10 cellular contexts compared by ENCODE assay signal in genomic region chr19:50513746-50514345, GRCh38. TPM values are rescaled to one million over a fixed set of nuclear protein-coding genes. Genes with fewer than 3 reads are reported as not detected.
DNase-seq lines count a peak whose midpoint lies in the region; ATAC-seq and TF ChIP-seq lines count a peak whose summit lies in the region.
"Had no signal": no experiment of that assay in that cellular context is flagged by ENCODE, and none has a peak within 500 bp of the region (broad histone marks: within the 10 kb centered on the region; RNA-seq: fewer than 3 reads in every experiment).

TSS of gene ASPDH (minus strand) at chr19:50513913. CDS start at chr19:50513823, 90 bp downstream.

- no peak for ATAC-seq in left ventricle myocardium superior
- no peak for ATAC-seq in Right ventricle myocardium inferior
- no peak for ATAC-seq in lower lobe of right lung
- ATAC-seq in activated CD4-positive, CD25-positive, alpha-beta regulatory T cell treated with anti-CD3 and anti-CD28 coated beads, Interleukin-2, amount 50 U/mL, for 24 hours: no peak
- ATAC-seq: Panc1 had no signal

- H3K9me3 ChIP-seq in lower lobe of right lung: no peaks in the 10 kb centered on the region
- H3K9me3 ChIP-seq: stomach had no signal

- H3K4me1 ChIP-seq in lower lobe of right lung: peaks cover 8% of the 10 kb centered on the region

- no peak within 1 kb of the TSS for H3K4me3 ChIP-seq in lower lobe of right lung
- H3K4me3 ChIP-seq: stomach had no signal

- DNase-seq in left ventricle myocardium superior (peak; percentile 20), Right ventricle myocardium inferior (ENCODE audit: missing footprints) (no peak), lower lobe of right lung (peak; percentile 46), NCI-H2196 (lab: John Stamatoyannopoulos, UW; ENCODE audit: unreplicated experiment) (no peak), HuH-7.5 (ENCODE audit: low spot score) (no peak)
- DNase-seq in effector CD8-positive, alpha-beta T cell (lab: John Stamatoyannopoulos, UW): no peak
- DNase-seq: stomach had no signal

- H3K27me3 ChIP-seq in lower lobe of right lung (ENCODE audit: low read depth): peaks cover 8% of the 10 kb centered on the region

- no peaks in the 10 kb centered on the region for H3K36me3 ChIP-seq in lower lobe of right lung

- intact Hi-C loops in left ventricle myocardium superior (cut with micrococcal nuclease): no loop called here
- intact Hi-C loops in Right ventricle myocardium inferior (cut with DNase I): no loop called here
- intact Hi-C loops in lower lobe of right lung (cut with DNase I): no loop called here

- H3K27ac ChIP-seq in angular gyrus (ENCODE audit: low read depth, low read length) (peak within 1 kb of the TSS; percentile 100), lower lobe of right lung (no peak within 1 kb of the TSS)

- no peak for TF ChIP-seq CTCF in lower lobe of right lung (IDR thresholded peaks at IDR 0.05)

RNA-seq across cellular contexts. Expression of gene ASPDH, which starts in this region (rescaled TPM):
- total RNA-seq in left ventricle myocardium superior (not detected), Right ventricle myocardium inferior (not detected), lower lobe of right lung (not detected)
- total RNA-seq: stomach had no signal

Comparison
In these comparisons a context has a peak if more than half of its experiments do, and no peak if none do; other contexts are left out.
1. Peak in DNase-seq in left ventricle myocardium superior; RNA of the gene not detected or under 1 TPM.
2. Peak in DNase-seq in lower lobe of right lung; RNA of the gene not detected or under 1 TPM.